In genomic region chr17:49497147-49498036, GRCh38 we compare ENCODE assay signal across 1 cellular context.
A peak's percentile ranks its signal among the peaks of the same experiment; 100 is the strongest.
TF ChIP-seq lines count a peak whose summit lies in the region.

No MANE protein-coding gene starts in this region.

TF ChIP-seq in HepG2, 621 proteins besides CTCF, POLR2A, EP300 and RAD21 (continued from another document):
- TF ChIP-seq ETV6 (CRISPR knock-in tag; conservative IDR thresholded peaks at IDR 0.05), result no peak
- TF ChIP-seq NCOA5 (CRISPR knock-in tag; IDR thresholded peaks at IDR 0.05), result no peak
- TF ChIP-seq DR1 (CRISPR knock-in tag; IDR thresholded peaks at IDR 0.05), result no peak
- TF ChIP-seq ZNF337 (CRISPR knock-in tag; IDR thresholded peaks at IDR 0.05; ENCODE audit: borderline replicate concordance, low read depth), result no peak
- TF ChIP-seq ZNF143 (CRISPR knock-in tag; IDR thresholded peaks at IDR 0.05), result no peak
- TF ChIP-seq SRY (CRISPR knock-in tag; IDR thresholded peaks at IDR 0.05), result no peak
- no peak for TF ChIP-seq ZNF512B (CRISPR knock-in tag; IDR thresholded peaks at IDR 0.05; ENCODE audit: borderline replicate concordance)
- TF ChIP-seq ZNF564 (CRISPR knock-in tag; IDR thresholded peaks at IDR 0.05), result 0 out of 2 replicates have a peak, but pooled peaks have one; percentile 20
- no peak for TF ChIP-seq WIZ (CRISPR knock-in tag; IDR thresholded peaks at IDR 0.05)
- TF ChIP-seq ATF2 (CRISPR knock-in tag; IDR thresholded peaks at IDR 0.05), result no peak
- peak; percentile 30; the same call in 1 of the 2 replicates for TF ChIP-seq GABPB1 (CRISPR knock-in tag; IDR thresholded peaks at IDR 0.05)
- TF ChIP-seq NR1H2 (CRISPR knock-in tag; IDR thresholded peaks at IDR 0.05; ENCODE audit: borderline replicate concordance, low read depth), result no peak
- no peak for TF ChIP-seq NCOA1 (CRISPR knock-in tag; IDR thresholded peaks at IDR 0.05)
- TF ChIP-seq KDM5B (CRISPR knock-in tag; IDR thresholded peaks at IDR 0.05; ENCODE audit: borderline replicate concordance), result no peak
- no peak for TF ChIP-seq FLYWCH1 (CRISPR knock-in tag; IDR thresholded peaks at IDR 0.05)
- peak; percentile 94 for TF ChIP-seq ZNF800 (CRISPR knock-in tag; IDR thresholded peaks at IDR 0.05)
- TF ChIP-seq ZSCAN20 (CRISPR knock-in tag; IDR thresholded peaks at IDR 0.05; ENCODE audit: borderline replicate concordance), result no peak
- TF ChIP-seq ETV5 (CRISPR knock-in tag; IDR thresholded peaks at IDR 0.05; ENCODE audit: borderline replicate concordance), result no peak
- TF ChIP-seq ZNF746 (CRISPR knock-in tag; IDR thresholded peaks at IDR 0.05), result no peak
- 0 out of 2 replicates have a peak, but pooled peaks have one; percentile 13 for TF ChIP-seq MXD1 (CRISPR knock-in tag; IDR thresholded peaks at IDR 0.05)
- TF ChIP-seq ZNF224 (CRISPR knock-in tag; IDR thresholded peaks at IDR 0.05), result 0 out of 2 replicates have a peak, but pooled peaks have one; percentile 44
- 0 out of 2 replicates have a peak, but pooled peaks have one; percentile 10 for TF ChIP-seq NCOA2 (CRISPR knock-in tag; IDR thresholded peaks at IDR 0.05)
- TF ChIP-seq MYPOP (CRISPR knock-in tag; IDR thresholded peaks at IDR 0.05), result 0 out of 2 replicates have a peak, but pooled peaks have one; percentile 20
- no peak for TF ChIP-seq NR2F2 (IDR thresholded peaks at IDR 0.05; ENCODE audit: borderline replicate concordance, low read depth)
- peak; percentile 27; the same call in 1 of the 2 replicates for TF ChIP-seq ZNF891 (CRISPR knock-in tag; IDR thresholded peaks at IDR 0.05)
- TF ChIP-seq HNRNPL (IDR thresholded peaks at IDR 0.05; ENCODE audit: low read depth, low read length), result 0 out of 2 replicates have a peak, but pooled peaks have one; percentile 9
- no peak for TF ChIP-seq ZNF124 (CRISPR knock-in tag; IDR thresholded peaks at IDR 0.05)
- TF ChIP-seq MYC (CRISPR knock-in tag; IDR thresholded peaks at IDR 0.05; ENCODE audit: borderline replicate concordance), result no peak
- no peak for TF ChIP-seq IKZF5 (CRISPR knock-in tag; IDR thresholded peaks at IDR 0.05)
- 0 out of 2 replicates have a peak, but pooled peaks have one; percentile 22 for TF ChIP-seq ZNF253 (CRISPR knock-in tag; IDR thresholded peaks at IDR 0.05; ENCODE audit: borderline replicate concordance)
